9 cellular contexts compared by ENCODE assay signal in the genomic region with DNA sequence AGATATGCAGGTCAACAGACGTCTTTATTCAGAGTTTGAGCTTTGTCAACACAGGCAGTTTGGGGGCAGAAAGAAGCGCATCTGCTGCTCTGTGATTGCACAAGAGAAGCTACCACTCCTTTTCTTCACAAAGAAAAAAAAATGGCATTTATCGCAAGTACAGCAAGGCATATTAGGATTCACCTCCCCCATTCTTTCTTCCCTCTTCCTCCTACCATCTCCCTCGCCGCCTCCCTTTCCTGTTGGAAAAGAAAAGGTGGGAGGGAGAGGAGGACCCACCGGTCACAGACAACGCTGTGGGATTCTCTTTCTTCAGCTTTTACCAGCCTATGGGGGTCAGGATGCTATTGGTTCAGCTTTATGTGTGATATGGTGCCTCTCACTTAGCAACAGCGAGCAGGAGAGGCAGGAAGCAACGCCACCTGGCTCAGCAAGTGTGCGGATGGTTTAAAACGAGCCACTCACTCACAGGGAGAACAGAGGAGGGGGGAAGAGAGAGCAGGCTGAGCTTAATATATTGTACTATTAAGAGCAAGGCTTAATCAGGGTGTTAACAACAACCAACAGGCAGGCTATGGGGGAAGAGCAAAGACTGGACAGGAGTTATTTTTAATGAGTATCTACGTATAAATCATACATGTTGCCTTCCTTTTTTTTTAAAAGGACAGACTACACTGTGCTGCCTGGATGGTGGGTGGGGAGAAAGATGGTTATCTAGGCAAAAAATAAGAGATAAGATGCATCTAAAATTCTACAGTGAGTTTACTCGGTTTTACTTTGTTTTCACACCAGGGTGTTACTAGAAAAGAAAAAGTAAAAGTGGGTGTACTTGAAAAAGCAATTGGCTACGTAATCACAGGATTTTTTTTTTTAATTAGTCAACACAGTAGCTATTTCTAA.
DNase-seq lines count a peak whose midpoint lies in the region; ATAC-seq, FAIRE-seq and TF ChIP-seq lines count a peak whose summit lies in the region.
"Had no signal": no experiment of that assay in that cellular context is flagged by ENCODE, and none has a peak within 500 bp of the region (broad histone marks: within the 10 kb centered on the region; RNA-seq: fewer than 3 reads in every experiment).

No MANE protein-coding gene starts in this region.

- peak overlapping the region; percentile 75 to 80 (median 79) for H3K4me3 Mint-ChIP-seq in nephron

- no peak for TF ChIP-seq POLR2A in upper lobe of left lung (IDR thresholded peaks at IDR 0.05)

- TF ChIP-seq CTCF in foreskin fibroblast (IDR thresholded peaks at IDR 0.05; ENCODE audit: low read depth, low read length): no peak
- TF ChIP-seq CTCF in nephron (IDR thresholded peaks at IDR 0.05; ENCODE audit: unreplicated experiment in 3 of 3): no peak
- TF ChIP-seq CTCF in upper lobe of left lung (IDR thresholded peaks at IDR 0.05): no peak

- H3K9me3 ChIP-seq in upper lobe of left lung: no peaks in the 10 kb centered on the region

- DNase-seq in EL (peak; percentile 43), HTR-8/SVneo (ENCODE audit: insufficient read length, low spot score) (peak; percentile 39), NOMO-1 treated with dmso at 0.1 percent for 144 hours (lab: John Stamatoyannopoulos, UW; ENCODE audit: unreplicated experiment) (peak; percentile 18), foreskin fibroblast (peak; percentile 23 to 63), upper lobe of left lung (peak in 1 of 2 donors; percentile 74), SW 1271 (lab: John Stamatoyannopoulos, UW) (no peak)
- DNase-seq in activated naive CD4-positive, alpha-beta T cell treated with Interleukin-2 at 50 U/mL for 16 hours: peak; percentile 19

- H3K36me3 Mint-ChIP-seq in nephron (ENCODE audit: low read depth): no peaks in the 10 kb centered on the region

- H3K4me1 ChIP-seq in upper lobe of left lung: peaks cover 19 to 50% (median 36%) of the 10 kb centered on the region in 4 donors

- ATAC-seq in upper lobe of left lung (ENCODE audit: low FRiP score in 2 of 2): peak; percentile 54 to 65

- H3K9me3 Mint-ChIP-seq in nephron: no peaks in the 10 kb centered on the region

- peak overlapping the region; percentile 36 to 75 (median 65) for H3K27ac ChIP-seq in upper lobe of left lung
- H3K27ac ChIP-seq: SK-N-MC had no signal

- H3K4me3 ChIP-seq in foreskin fibroblast (ENCODE audit: low read depth in 1 of 2, low read length in 2 of 2): peak overlapping the region; percentile 36 to 51
- H3K4me3 ChIP-seq in upper lobe of left lung: peak overlapping the region; percentile 5 to 44 (median 22)
- H3K4me3 ChIP-seq: SK-N-MC had no signal

- FAIRE-seq in HTR-8/SVneo (lab: Jason Lieb, UNC): no peak

- no peaks in the 10 kb centered on the region for H3K27me3 Mint-ChIP-seq in nephron (ENCODE audit: low read depth)

- 8 to 11% methylated on average over 14 of the region's 14 CpGs for WGBS in upper lobe of left lung, 2 donors

- no peak for TF ChIP-seq EP300 in upper lobe of left lung (IDR thresholded peaks at IDR 0.05)

- no peaks in the 10 kb centered on the region for H3K27me3 ChIP-seq in upper lobe of left lung

- H3K27ac Mint-ChIP-seq in nephron: peak overlapping the region; percentile 92 to 96 (median 95)

- peaks cover 74% of the 10 kb centered on the region for H3K4me1 Mint-ChIP-seq in nephron

- no peaks in the 10 kb centered on the region for H3K36me3 ChIP-seq in upper lobe of left lung

Comparison
In these comparisons a context has a peak if more than half of its experiments do, and no peak if none do; other contexts are left out.
1. DNase-seq: peak in EL (single experiment), HTR-8/SVneo (single experiment), NOMO-1 treated with dmso at 0.1 percent for 144 hours (single experiment), activated naive CD4-positive, alpha-beta T cell treated with Interleukin-2 at 50 U/mL for 16 hours (single experiment) and foreskin fibroblast (2 of 2); none in SW 1271 (0 of 2).